8 cellular contexts compared by ENCODE assay signal in genomic region chr3:26712211-26713026, GRCh38.
DNase-seq lines count a peak whose midpoint lies in the region; ATAC-seq and TF ChIP-seq lines count a peak whose summit lies in the region.

No MANE protein-coding gene starts in this region.

- ATAC-seq in GM18909 (IDR thresholded peaks at IDR 0.05; ENCODE audit: poor library complexity, unreplicated experiment), result peak; percentile 79
- ATAC-seq in HG03095 (IDR thresholded peaks at IDR 0.05; ENCODE audit: unreplicated experiment), result peak; percentile 90

- no peak overlapping the region for H2AFZ ChIP-seq in mesenchymal stem cell (ENCODE audit: low read depth, low read length)

- H3K9me3 Mint-ChIP-seq in chondrocyte (ENCODE audit: low read depth), result peaks cover 3% of the 10 kb centered on the region
- H3K9me3 Mint-ChIP-seq in activated CD4-positive, alpha-beta memory T cell treated with anti-CD3 and anti-CD28 coated beads for 36 hours, result peaks cover 2% of the 10 kb centered on the region
- H3K9me3 Mint-ChIP-seq in activated naive CD8-positive, alpha-beta T cell treated with anti-CD3 and anti-CD28 coated beads for 36 hours, result no peaks in the 10 kb centered on the region

- no peaks in the 10 kb centered on the region for H3K36me3 Mint-ChIP-seq in chondrocyte (ENCODE audit: low read depth)
- H3K36me3 Mint-ChIP-seq in activated CD4-positive, alpha-beta memory T cell treated with anti-CD3 and anti-CD28 coated beads for 36 hours, result no peaks in the 10 kb centered on the region
- no peaks in the 10 kb centered on the region for H3K36me3 Mint-ChIP-seq in activated naive CD8-positive, alpha-beta T cell treated with anti-CD3 and anti-CD28 coated beads for 36 hours

- no peaks in the 10 kb centered on the region for H3K79me1 ChIP-seq in mesenchymal stem cell (replicated peaks; ENCODE audit: low read length, poor library complexity, severe bottlenecking)

- no peak overlapping the region for H3K4me3 Mint-ChIP-seq in chondrocyte (ENCODE audit: unreplicated experiment)
- no peak overlapping the region for H3K4me3 Mint-ChIP-seq in activated CD4-positive, alpha-beta memory T cell treated with anti-CD3 and anti-CD28 coated beads for 36 hours
- no peak overlapping the region for H3K4me3 Mint-ChIP-seq in activated naive CD8-positive, alpha-beta T cell treated with anti-CD3 and anti-CD28 coated beads for 36 hours

- no peak overlapping the region for H3K18ac ChIP-seq in mesenchymal stem cell (ENCODE audit: low read depth in 1 of 2, low read length in 2 of 2)

- H2AK5ac ChIP-seq in mesenchymal stem cell (ENCODE audit: low read length, severe bottlenecking), result no peak overlapping the region

- peak; percentile 86 for TF ChIP-seq CTCF in chondrocyte (IDR thresholded peaks at IDR 0.05)

- no peaks in the 10 kb centered on the region for H3K9me3 ChIP-seq in mesenchymal stem cell (ENCODE audit: control insufficient read depth, low read length)

- no peak overlapping the region for H2BK5ac ChIP-seq in mesenchymal stem cell (ENCODE audit: low read depth, low read length, poor library complexity, severe bottlenecking)

- H2BK120ac ChIP-seq in mesenchymal stem cell (ENCODE audit: low read depth, low read length), result no peak overlapping the region

- H3K9ac ChIP-seq in mesenchymal stem cell (ENCODE audit: low read length), result no peak overlapping the region

- no peaks in the 10 kb centered on the region for H3K4me1 Mint-ChIP-seq in chondrocyte (ENCODE audit: low read depth)
- H3K4me1 Mint-ChIP-seq in activated CD4-positive, alpha-beta memory T cell treated with anti-CD3 and anti-CD28 coated beads for 36 hours (ENCODE audit: low read depth), result no peaks in the 10 kb centered on the region
- H3K4me1 Mint-ChIP-seq in activated naive CD8-positive, alpha-beta T cell treated with anti-CD3 and anti-CD28 coated beads for 36 hours, result no peaks in the 10 kb centered on the region

- intact Hi-C loops in activated CD4-positive, alpha-beta memory T cell treated with anti-CD3 and anti-CD28 coated beads for 36 hours (cut with micrococcal nuclease), result loop anchor here (2.0 to 10.0 kb wide), 2 partner anchors 868 to 1180 kb away; no protein-coding TSS in a partner anchor

- H3K4me2 ChIP-seq in mesenchymal stem cell (ENCODE audit: low read length, poor library complexity, severe bottlenecking), result no peak overlapping the region

- H3K4me1 ChIP-seq in mesenchymal stem cell (ENCODE audit: control insufficient read depth, insufficient read depth, low read depth, low read length), result no peaks in the 10 kb centered on the region

- POLR2A ChIA-PET in activated CD4-positive, alpha-beta memory T cell treated with anti-CD3 and anti-CD28 coated beads for 36 hours (lab: Charles Lee), result no interaction called here

- no peak overlapping the region for H3K27ac ChIP-seq in mesenchymal stem cell (ENCODE audit: low read length, poor library complexity, severe bottlenecking)

- H4K91ac ChIP-seq in mesenchymal stem cell (ENCODE audit: low read length), result no peak overlapping the region

- H3K4ac ChIP-seq in mesenchymal stem cell (ENCODE audit: low read depth in 1 of 2, low read length in 2 of 2), result no peak overlapping the region

- H3K36me3 ChIP-seq in mesenchymal stem cell (ENCODE audit: control insufficient read depth in 1 of 2, insufficient read depth in 2 of 2, low read depth in 1 of 2, low read length in 2 of 2), result no peaks in the 10 kb centered on the region

- H3K14ac ChIP-seq in mesenchymal stem cell (ENCODE audit: low read length in 2 of 2), result no peak overlapping the region

- CTCF ChIA-PET in activated CD4-positive, alpha-beta memory T cell treated with anti-CD3 and anti-CD28 coated beads for 36 hours (lab: Charles Lee), result interaction anchor here (0.6 to 1.7 kb wide), 10 partner anchors 9 to 1252 kb away, joined by 3 to 8 read pairs (median 4); no protein-coding TSS in a partner anchor

- no peak overlapping the region for H2BK12ac ChIP-seq in mesenchymal stem cell (ENCODE audit: low read length in 2 of 2)

- H2BK15ac ChIP-seq in mesenchymal stem cell (ENCODE audit: low read depth, poor library complexity, severe bottlenecking), result no peak overlapping the region

- no peak overlapping the region for H4K8ac ChIP-seq in mesenchymal stem cell (ENCODE audit: low read length)

- WGBS in mesenchymal stem cell, result 56% methylated on average over 3 of the region's 5 CpGs

- H3K27me3 ChIP-seq in mesenchymal stem cell (ENCODE audit: control insufficient read depth in 1 of 2, insufficient read depth in 1 of 2, low read length in 2 of 2), result no peaks in the 10 kb centered on the region

- H3K27me3 Mint-ChIP-seq in chondrocyte (ENCODE audit: low read depth), result peaks cover 5% of the 10 kb centered on the region
- H3K27me3 Mint-ChIP-seq in activated CD4-positive, alpha-beta memory T cell treated with anti-CD3 and anti-CD28 coated beads for 36 hours, result no peaks in the 10 kb centered on the region
- no peaks in the 10 kb centered on the region for H3K27me3 Mint-ChIP-seq in activated naive CD8-positive, alpha-beta T cell treated with anti-CD3 and anti-CD28 coated beads for 36 hours

- H3K4me3 ChIP-seq in mesenchymal stem cell (ENCODE audit: insufficient read depth in 1 of 2, low read depth in 1 of 2, low read length in 2 of 2), result no peak overlapping the region

- DNase-seq in COLO829 (ENCODE audit: low spot score) (peak; percentile 73), NCI-H510A treated with DMSO at 0.1 percent for 48 hours (lab: John Stamatoyannopoulos, UW) (peak; percentile 51), chondrocyte (ENCODE audit: low spot score) (no peak), mesenchymal stem cell (peak; percentile 18)
- DNase-seq in activated CD4-positive, alpha-beta memory T cell treated with anti-CD3 and anti-CD28 coated beads for 36 hours, result no peak
- no peak for DNase-seq in activated naive CD8-positive, alpha-beta T cell treated with anti-CD3 and anti-CD28 coated beads for 36 hours

- H3K23ac ChIP-seq in mesenchymal stem cell (ENCODE audit: low read length in 2 of 2), result no peak overlapping the region

- no peak overlapping the region for H3K27ac Mint-ChIP-seq in chondrocyte (ENCODE audit: unreplicated experiment)
- H3K27ac Mint-ChIP-seq in activated CD4-positive, alpha-beta memory T cell treated with anti-CD3 and anti-CD28 coated beads for 36 hours, result no peak overlapping the region
- H3K27ac Mint-ChIP-seq in activated naive CD8-positive, alpha-beta T cell treated with anti-CD3 and anti-CD28 coated beads for 36 hours, result no peak overlapping the region

Comparison
In these comparisons a context has a peak if more than half of its experiments do, and no peak if none do; other contexts are left out.
1. DNase-seq: peak in COLO829 (single experiment), NCI-H510A treated with DMSO at 0.1 percent for 48 hours (single experiment) and mesenchymal stem cell (single experiment); none in chondrocyte (single experiment), activated CD4-positive, alpha-beta memory T cell treated with anti-CD3 and anti-CD28 coated beads for 36 hours (single experiment) and activated naive CD8-positive, alpha-beta T cell treated with anti-CD3 and anti-CD28 coated beads for 36 hours (single experiment).